ENCODE assay signal across 16 cellular contexts in the genomic region with DNA sequence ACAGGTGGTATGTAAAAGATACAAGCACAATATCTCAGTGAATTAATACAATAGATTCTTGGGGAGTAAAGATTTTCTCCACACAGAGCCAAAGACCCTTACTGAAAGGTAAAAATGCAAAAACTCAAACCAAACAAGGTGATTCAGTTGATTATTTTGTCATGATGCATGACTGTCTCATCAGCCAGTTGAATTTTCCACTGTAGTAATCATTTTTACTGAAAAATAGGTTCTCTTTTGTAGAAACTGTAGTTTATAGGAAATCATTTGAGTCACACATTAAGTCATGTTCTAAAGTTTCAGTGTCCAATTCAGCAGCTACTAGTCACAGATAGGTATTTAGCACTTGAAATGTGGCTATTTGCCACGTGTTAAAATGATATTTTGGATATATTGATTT. TPM values are rescaled to one million over a fixed set of nuclear protein-coding genes. Genes with fewer than 3 reads are reported as not detected.
DNase-seq lines count a peak whose midpoint lies in the region; ATAC-seq, FAIRE-seq and TF ChIP-seq lines count a peak whose summit lies in the region.
"Had no signal": no experiment of that assay in that cellular context is flagged by ENCODE, and none has a peak within 500 bp of the region (broad histone marks: within the 10 kb centered on the region; RNA-seq: fewer than 3 reads in every experiment).

No MANE protein-coding gene starts in this region.

- no peaks in the 10 kb centered on the region for H4K20me1 ChIP-seq in astrocyte (ENCODE audit: insufficient read depth, low read length)

- no peaks in the 10 kb centered on the region for H3K36me3 ChIP-seq in astrocyte (ENCODE audit: insufficient read depth, low read length)
- H3K36me3 ChIP-seq in left ventricle myocardium inferior: no peaks in the 10 kb centered on the region
- no peaks in the 10 kb centered on the region for H3K36me3 ChIP-seq in right atrium auricular region

- H3K9me3 Mint-ChIP-seq in astrocyte (ENCODE audit: unreplicated experiment): no peaks in the 10 kb centered on the region
- H3K9me3 Mint-ChIP-seq: CD8-positive, alpha-beta T cell had no signal

- no peak overlapping the region for H3K4me3 Mint-ChIP-seq in astrocyte (ENCODE audit: unreplicated experiment)
- H3K4me3 Mint-ChIP-seq: CD14-positive monocyte; CD8-positive, alpha-beta T cell; H9 had no signal

- H3K4me1 ChIP-seq in astrocyte (ENCODE audit: insufficient read depth, low read length) (no peaks in the 10 kb centered on the region), left ventricle myocardium inferior (no peaks in the 10 kb centered on the region), right atrium auricular region (no peaks in the 10 kb centered on the region)

- no peak overlapping the region for H3K9ac ChIP-seq in astrocyte (ENCODE audit: low read length)

- no peak overlapping the region for H3K27ac ChIP-seq in astrocyte (ENCODE audit: low read depth, low read length)
- no peak overlapping the region for H3K27ac ChIP-seq in left ventricle myocardium inferior (replicated peaks)
- no peak overlapping the region for H3K27ac ChIP-seq in right atrium auricular region
- H3K27ac ChIP-seq: 22Rv1 had no signal

- H3K27me3 ChIP-seq in astrocyte (ENCODE audit: insufficient read depth, low read length): no peaks in the 10 kb centered on the region
- no peaks in the 10 kb centered on the region for H3K27me3 ChIP-seq in left ventricle myocardium inferior (ENCODE audit: low read depth)
- no peaks in the 10 kb centered on the region for H3K27me3 ChIP-seq in right atrium auricular region

- H3K9me3 ChIP-seq in astrocyte (ENCODE audit: insufficient read depth, low read depth, low read length) (no peaks in the 10 kb centered on the region), left ventricle myocardium inferior (replicated peaks) (peaks cover 7% of the 10 kb centered on the region), right atrium auricular region (peaks cover 0 to 3% of the 10 kb centered on the region in 2 donors)

- no peaks in the 10 kb centered on the region for H3K79me2 ChIP-seq in astrocyte (ENCODE audit: insufficient read depth, low read length)

- intact Hi-C loops in left ventricle myocardium inferior (cut with micrococcal nuclease): no loop called here

- H3K4me1 Mint-ChIP-seq in astrocyte (ENCODE audit: low read depth, unreplicated experiment): no peaks in the 10 kb centered on the region
- H3K4me1 Mint-ChIP-seq: CD14-positive monocyte, H9 had no signal

- no peak for TF ChIP-seq CTCF in D721Med (IDR thresholded peaks at IDR 0.05; ENCODE audit: insufficient read depth, missing control alignments)
- no peak for TF ChIP-seq CTCF in astrocyte (IDR thresholded peaks at IDR 0.05; ENCODE audit: insufficient read depth, low read depth, low read length)
- no peak for TF ChIP-seq CTCF in left ventricle myocardium inferior (IDR thresholded peaks at IDR 0.05; ENCODE audit: borderline replicate concordance)
- no peak for TF ChIP-seq CTCF in right atrium auricular region (IDR thresholded peaks at IDR 0.05)

- ATAC-seq in GM21390 (IDR thresholded peaks at IDR 0.05; ENCODE audit: unreplicated experiment): no peak
- ATAC-seq: CD8-positive, alpha-beta T cell; K562 had no signal

- FAIRE-seq in D721Med (lab: Jason Lieb, UNC) (peak; percentile 74), astrocyte (lab: Jason Lieb, UNC) (no peak)
- FAIRE-seq: K562 had no signal

- no peak overlapping the region for H2AFZ ChIP-seq in astrocyte (ENCODE audit: low read depth, low read length)

- no peak overlapping the region for H3K27ac Mint-ChIP-seq in astrocyte (ENCODE audit: unreplicated experiment)
- H3K27ac Mint-ChIP-seq: CD8-positive, alpha-beta T cell; H9 had no signal

- DNase-seq in D721Med (ENCODE audit: insufficient read length, low spot score) (no peak), M059J (ENCODE audit: low read depth) (peak; percentile 0), astrocyte (ENCODE audit: low read depth) (peak; percentile 20), kidney tubule cell (ENCODE audit: low spot score) (peak; percentile 25), left ventricle myocardium inferior (no peak), right atrium auricular region (ENCODE audit: low spot score) (no peak)
- DNase-seq in stimulated activated CD4-positive, alpha-beta T cell treated with anti-CD3 and anti-CD28 coated beads, Interleukin-4, amount 100 ng/mL, for 4 hours: no peak
- DNase-seq: CD8-positive, alpha-beta T cell; COR-L47; DMS53; GOT3; H9 had no signal

- H3K4me2 ChIP-seq in astrocyte (ENCODE audit: low read length): no peak overlapping the region

- H3K27me3 Mint-ChIP-seq in astrocyte (ENCODE audit: low read depth, unreplicated experiment): no peaks in the 10 kb centered on the region

- H3K4me3 ChIP-seq in astrocyte (ENCODE audit: insufficient read depth, low read depth, low read length) (no peak overlapping the region), left ventricle myocardium inferior (no peak overlapping the region), right atrium auricular region (no peak overlapping the region)
- H3K4me3 ChIP-seq: K562 had no signal

- H3K36me3 Mint-ChIP-seq in astrocyte (ENCODE audit: low read depth, unreplicated experiment): no peaks in the 10 kb centered on the region
- H3K36me3 Mint-ChIP-seq: CD14-positive monocyte; CD8-positive, alpha-beta T cell had no signal

RNA-seq across cellular contexts. Expression of gene PPFIA2, which starts 53.6 kb away (rescaled TPM):
- not detected in 2 replicates for total RNA-seq in M059J (2014; rRNA removed; shearing (Covaris generic))
- total RNA-seq in astrocyte: 0.59 and 1.3 TPM in 2 replicates
- 0.82 TPM for total RNA-seq in left ventricle myocardium inferior
- total RNA-seq in right atrium auricular region: under 1 TPM; 0.20 to 0.48 TPM
- total RNA-seq: CD8-positive, alpha-beta T cell; K562 had no signal

Comparison
In these comparisons a context has a peak if more than half of its experiments do, and no peak if none do; other contexts are left out.
1. DNase-seq: peak in M059J (single experiment), astrocyte (single experiment) and kidney tubule cell (single experiment); none in D721Med (single experiment), left ventricle myocardium inferior (single experiment), right atrium auricular region (single experiment) and stimulated activated CD4-positive, alpha-beta T cell treated with anti-CD3 and anti-CD28 coated beads, Interleukin-4, amount 100 ng/mL, for 4 hours (0 of 2).